Comparison of ENCODE assay signal across 9 cellular contexts in genomic region chr1:1264868-1265272, GRCh38. TPM values are rescaled to one million over a fixed set of nuclear protein-coding genes. Genes with fewer than 3 reads are reported as not detected.
DNase-seq lines count a peak whose midpoint lies in the region; ATAC-seq and TF ChIP-seq lines count a peak whose summit lies in the region.
"Had no signal": no experiment of that assay in that cellular context is flagged by ENCODE, and none has a peak within 500 bp of the region (broad histone marks: within the 10 kb centered on the region; RNA-seq: fewer than 3 reads in every experiment).

No MANE protein-coding gene starts in this region.

- no peaks in the 10 kb centered on the region for H3K27me3 ChIP-seq in OCI-LY1 (ENCODE audit: insufficient read depth, low read length)

- H3K4me3 Mint-ChIP-seq in chondrocyte (ENCODE audit: unreplicated experiment) (peak overlapping the region; percentile 24), progenitor cell of endocrine pancreas (ENCODE audit: low read depth) (no peak overlapping the region)

- peaks cover 60% of the 10 kb centered on the region for H3K36me3 ChIP-seq in OCI-LY1 (ENCODE audit: insufficient read depth, low read length)

- H3K27ac ChIP-seq in OCI-LY1 (ENCODE audit: low read depth, low read length, poor library complexity, severe bottlenecking) = no peak overlapping the region

- no peaks in the 10 kb centered on the region for H3K9me2 ChIP-seq in OCI-LY1 (ENCODE audit: low read depth, low read length)

- peaks cover 5% of the 10 kb centered on the region; the same call in 1 of the 2 replicates for H3K79me2 ChIP-seq in OCI-LY1 (ENCODE audit: insufficient read depth, low read length)

- peak; percentile 24 for TF ChIP-seq CTCF in GM12873 (IDR thresholded peaks at IDR 0.05; ENCODE audit: insufficient read depth, low read depth, low read length, missing control alignments)
- TF ChIP-seq CTCF in OCI-LY1 (IDR thresholded peaks at IDR 0.05; ENCODE audit: low read length) = peak; percentile 24; the same call in 1 of the 2 replicates
- peak; percentile 82 for TF ChIP-seq CTCF in chondrocyte (IDR thresholded peaks at IDR 0.05)
- peak; percentile 13 for TF ChIP-seq CTCF in progenitor cell of endocrine pancreas (IDR thresholded peaks at IDR 0.05; ENCODE audit: unreplicated experiment)

- H3K4me2 ChIP-seq in OCI-LY1 (ENCODE audit: low read length) = no peak overlapping the region

- H3K4me1 ChIP-seq in OCI-LY1 (ENCODE audit: insufficient read depth, low read length, severe bottlenecking) = peaks cover 14% of the 10 kb centered on the region

- H3K9ac ChIP-seq in OCI-LY1 (ENCODE audit: low read length) = no peak overlapping the region

- H3K27me3 Mint-ChIP-seq in chondrocyte (ENCODE audit: low read depth) (no peaks in the 10 kb centered on the region), progenitor cell of endocrine pancreas (no peaks in the 10 kb centered on the region)

- H3K27ac Mint-ChIP-seq in chondrocyte (ENCODE audit: unreplicated experiment) = peak overlapping the region; percentile 98
- H3K27ac Mint-ChIP-seq in progenitor cell of endocrine pancreas = no peak overlapping the region

- H3K9me3 Mint-ChIP-seq in chondrocyte (ENCODE audit: low read depth) (no peaks in the 10 kb centered on the region), progenitor cell of endocrine pancreas (ENCODE audit: low read depth) (no peaks in the 10 kb centered on the region)

- intact Hi-C loops in head of caudate nucleus (cut with DNase I) = no loop called here

- DNase-seq in chondrocyte (ENCODE audit: low spot score) = no peak
- DNase-seq in progenitor cell of endocrine pancreas (ENCODE audit: low spot score, unreplicated experiment) = no peak
- no peak for DNase-seq in head of caudate nucleus
- no peak for DNase-seq in NOMO-1 (lab: John Stamatoyannopoulos, UW; ENCODE audit: unreplicated experiment in 2 of 2)
- DNase-seq: NCI-H1417 treated with DMSO at 0.1 percent for 48 hours had no signal

- ATAC-seq in GM21381 (IDR thresholded peaks at IDR 0.05; ENCODE audit: unreplicated experiment) (no peak), HG02763 (IDR thresholded peaks at IDR 0.05; ENCODE audit: unreplicated experiment) (no peak)

- no peaks in the 10 kb centered on the region for H4K20me1 ChIP-seq in OCI-LY1 (ENCODE audit: insufficient read depth, low read length)

- H3K4me1 Mint-ChIP-seq in chondrocyte (ENCODE audit: low read depth) (peaks cover 31% of the 10 kb centered on the region), progenitor cell of endocrine pancreas (ENCODE audit: low read depth) (no peaks in the 10 kb centered on the region)

- H3F3A ChIP-seq in OCI-LY1 (ENCODE audit: insufficient read depth, low read length) = no peaks in the 10 kb centered on the region

- H3K9me3 ChIP-seq in OCI-LY1 (ENCODE audit: low read length) = no peaks in the 10 kb centered on the region

- no peak overlapping the region for H3K4me3 ChIP-seq in OCI-LY1 (ENCODE audit: low read depth, low read length, poor library complexity, severe bottlenecking)

- H2AFZ ChIP-seq in OCI-LY1 (ENCODE audit: low read length) = no peak overlapping the region

- H3K36me3 Mint-ChIP-seq in chondrocyte (ENCODE audit: low read depth) = peaks cover 18% of the 10 kb centered on the region
- peaks cover 17% of the 10 kb centered on the region for H3K36me3 Mint-ChIP-seq in progenitor cell of endocrine pancreas (ENCODE audit: insufficient read depth)

RNA-seq across cellular contexts. Expression of gene UBE2J2, which starts 8.8 kb away (rescaled TPM):
- total RNA-seq in chondrocyte = 49.2 to 57.5 TPM (median 52.0 TPM) in 3 replicates
- 67.0 and 73.6 TPM in 2 replicates for total RNA-seq in progenitor cell of endocrine pancreas

RNA-seq across cellular contexts. Expression of gene SCNN1D, which starts 15.4 kb away (rescaled TPM):
- total RNA-seq in chondrocyte = 6.6 to 7.4 TPM (median 6.7 TPM) in 3 replicates
- total RNA-seq in progenitor cell of endocrine pancreas = 7.4 and 11.3 TPM in 2 replicates

RNA-seq across cellular contexts. Expression of gene C1QTNF12, which starts 18.3 kb away (rescaled TPM):
- 1.3 to 2.1 TPM (median 1.7 TPM) in 3 replicates for total RNA-seq in chondrocyte
- 1.7 and 2.7 TPM in 2 replicates for total RNA-seq in progenitor cell of endocrine pancreas

RNA-seq across cellular contexts. Expression of gene B3GALT6, which starts 32.8 kb away (rescaled TPM):
- total RNA-seq in chondrocyte = 37.4 to 39.6 TPM (median 39.6 TPM) in 3 replicates
- total RNA-seq in progenitor cell of endocrine pancreas = 31.7 and 31.9 TPM in 2 replicates

RNA-seq across cellular contexts. Expression of gene SDF4, which starts 33.1 kb away (rescaled TPM):
- total RNA-seq in chondrocyte = 164 to 191 TPM (median 165 TPM) in 3 replicates
- total RNA-seq in progenitor cell of endocrine pancreas = 103 and 107 TPM in 2 replicates

Comparison
In these comparisons a context has a peak if more than half of its experiments do, and no peak if none do; other contexts are left out.
1. CTCF ChIP-seq: peak in every context shown above with its lines; median percentile 82 in chondrocyte; 24 in GM12873; 24 in OCI-LY1; 13 in progenitor cell of endocrine pancreas.